In genomic region chr12:39712334-39712733, GRCh38 we compare ENCODE assay signal across 1 cellular context.
A peak's percentile ranks its signal among the peaks of the same experiment; 100 is the strongest.
TF ChIP-seq lines count a peak whose summit lies in the region.

No MANE protein-coding gene starts in this region.

TF ChIP-seq in K562, 482 proteins besides CTCF, POLR2A, EP300 and RAD21 (continued from another document and continues in another):
- TF ChIP-seq CHD7 (IDR thresholded peaks at IDR 0.05; ENCODE audit: low read depth, low read length) (no peak), ZBTB9 (CRISPR knock-in tag; IDR thresholded peaks at IDR 0.05) (no peak), TRIM28 (IDR thresholded peaks at IDR 0.05) (no peak), RHOXF2B (CRISPR knock-in tag; conservative IDR thresholded peaks at IDR 0.05) (0 out of 2 replicates have a peak, but pooled peaks have one; percentile 23), ZNF12 (CRISPR knock-in tag; IDR thresholded peaks at IDR 0.05) (no peak), ATF4 (CRISPR knock-in tag; IDR thresholded peaks at IDR 0.05) (no peak), ZNF253 (CRISPR knock-in tag; conservative IDR thresholded peaks at IDR 0.05) (peak; percentile 73; the same call in 1 of the 2 replicates), DDX20 (tag; IDR thresholded peaks at IDR 0.05; ENCODE audit: low read depth) (no peak), ZNF436 (CRISPR knock-in tag; IDR thresholded peaks at IDR 0.05) (no peak), GATAD2B (IDR thresholded peaks at IDR 0.05; ENCODE audit: borderline replicate concordance) (no peak), ZNF511 (CRISPR knock-in tag; IDR thresholded peaks at IDR 0.05) (no peak), E2F8 (IDR thresholded peaks at IDR 0.05; ENCODE audit: low read depth, partially characterized antibody) (no peak), RBM34 (IDR thresholded peaks at IDR 0.05; ENCODE audit: borderline replicate concordance, insufficient read depth, low read length) (no peak), BCOR (IDR thresholded peaks at IDR 0.05) (no peak), TFAM (CRISPR knock-in tag; conservative IDR thresholded peaks at IDR 0.05) (no peak), ZFP30 (CRISPR knock-in tag; IDR thresholded peaks at IDR 0.05; ENCODE audit: borderline replicate concordance) (peak; percentile 84; the same call in 1 of the 2 replicates), ARID4B (CRISPR knock-in tag; IDR thresholded peaks at IDR 0.05) (no peak), SIX5 (IDR thresholded peaks at IDR 0.05; ENCODE audit: borderline replicate concordance in 1 of 2, insufficient read depth in 1 of 2, low read depth in 1 of 2, low read length in 2 of 2) (no peak), EGR1 (conservative IDR thresholded peaks at IDR 0.05) (no peak), SMAD3 (CRISPR knock-in tag; conservative IDR thresholded peaks at IDR 0.05) (no peak), TCF3 (CRISPR knock-in tag; IDR thresholded peaks at IDR 0.05) (no peak), CREBBP (IDR thresholded peaks at IDR 0.05; ENCODE audit: low read depth, low read length) (no peak), POLR2H (tag; IDR thresholded peaks at IDR 0.05; ENCODE audit: low read depth) (no peak), ELF4 (CRISPR knock-in tag; IDR thresholded peaks at IDR 0.05) (no peak), E2F3 (CRISPR knock-in tag; IDR thresholded peaks at IDR 0.05) (peak; percentile 51; the same call in 1 of the 2 replicates), STAT5A (IDR thresholded peaks at IDR 0.05; ENCODE audit: borderline replicate concordance, low read length) (no peak), GABPB2 (CRISPR knock-in tag; conservative IDR thresholded peaks at IDR 0.05) (peak; percentile 96), CEBPZ (IDR thresholded peaks at IDR 0.05; ENCODE audit: borderline replicate concordance, low read depth, low read length) (no peak)
